Comparison of ENCODE assay signal across 36 cellular contexts in genomic region chr9:86207193-86207592, GRCh38. TPM values are rescaled to one million over a fixed set of nuclear protein-coding genes. Genes with fewer than 3 reads are reported as not detected.
"Had no signal": no experiment of that assay in that cellular context is flagged by ENCODE, and none has a peak within 500 bp of the region (broad histone marks: within the 10 kb centered on the region; RNA-seq: fewer than 3 reads in every experiment).

No MANE protein-coding gene starts in this region.

- H3K9me3 ChIP-seq: MG63 had no signal

- DNase-seq: Karpas-422, Kasumi-1, KBM-7, KG1, MG63, MM.1S, MV-4-11, NCI-H1048, NCI-H1092, NCI-H1092 treated with DMSO at 0.1 percent for 48 hours, NCI-H1105, NCI-H1105 treated with DMSO at 0.1 percent for 48 hours, NCI-H1417, NCI-H1417 treated with DMSO at 0.1 percent for 48 hours, NCI-H1436, NCI-H1436 treated with DMSO at 0.1 percent for 48 hours, NCI-H146, NCI-H1694, NCI-H1694 treated with DMSO at 0.1 percent for 48 hours, NCI-H187, NCI-H187 treated with DMSO at 0.1 percent for 48 hours, NCI-H1930, NCI-H2029 treated with DMSO at 0.1 percent for 48 hours, NCI-H2081, NCI-H2081 treated with DMSO at 0.1 percent for 48 hours, NCI-H2107, NCI-H2171, NCI-H2171 treated with DMSO at 0.1 percent for 48 hours, NCI-H2227 treated with DMSO at 0.1 percent for 48 hours, NCI-H226, NCI-H345, NCI-H446, NCI-H446 treated with DMSO at 0.1 percent for 48 hours had no signal

- H3K9ac ChIP-seq: KMS-11 had no signal

- H3K4me3 ChIP-seq: MG63 had no signal

- H3K27ac ChIP-seq: KMS-11 had no signal

- H3K36me3 ChIP-seq: MG63 had no signal

- H3K4me2 ChIP-seq: KMS-11 had no signal

- H3K27me3 ChIP-seq: MG63 had no signal

RNA-seq across cellular contexts. Expression of gene C9orf153, which starts 52.3 kb away (rescaled TPM):
- total RNA-seq: LHCN-M2, M059J had no signal
